ENCODE assay signal across 8 cellular contexts in the genomic region with DNA sequence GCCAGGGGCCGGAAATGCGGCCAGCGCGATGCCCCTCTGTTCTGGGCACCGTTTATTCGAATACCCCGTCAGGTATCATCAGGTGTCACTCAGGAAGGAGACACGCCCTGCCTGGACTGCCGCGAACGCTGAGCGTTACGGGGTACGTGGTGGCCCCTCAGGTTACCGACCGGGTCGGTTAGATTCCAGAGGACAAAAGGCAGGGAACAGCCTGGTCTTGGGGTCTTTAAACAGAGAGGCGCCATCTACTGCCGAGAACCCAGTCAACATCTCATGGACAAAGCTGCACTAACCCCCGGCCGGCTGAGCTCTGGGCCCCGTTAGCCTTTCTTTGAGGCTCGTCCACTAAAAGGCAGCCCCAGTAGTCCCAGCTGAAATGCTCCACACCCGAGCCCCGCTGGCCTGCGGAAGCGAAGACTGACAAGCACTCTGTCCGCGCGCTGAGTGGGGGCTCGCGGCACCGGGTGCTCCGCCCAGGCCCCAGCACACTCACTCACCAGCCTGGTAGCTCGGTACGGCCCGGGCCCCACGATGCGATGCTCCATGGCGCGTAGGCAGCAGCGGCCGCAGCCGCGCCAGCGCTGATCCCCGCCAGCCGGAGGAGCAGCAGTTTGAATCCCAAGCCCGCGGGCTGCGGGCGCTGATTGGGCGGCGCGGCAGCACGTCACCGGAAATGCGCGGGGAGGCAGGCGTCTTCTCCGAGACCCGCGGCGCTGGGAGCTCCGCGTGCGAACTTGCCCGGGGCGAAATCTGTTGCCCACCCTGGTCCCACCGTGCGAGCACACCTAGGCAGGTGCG. TPM values are rescaled to one million over a fixed set of nuclear protein-coding genes. Genes with fewer than 3 reads are reported as not detected.
DNase-seq lines count a peak whose midpoint lies in the region; ATAC-seq and TF ChIP-seq lines count a peak whose summit lies in the region.

A gene with protein sequence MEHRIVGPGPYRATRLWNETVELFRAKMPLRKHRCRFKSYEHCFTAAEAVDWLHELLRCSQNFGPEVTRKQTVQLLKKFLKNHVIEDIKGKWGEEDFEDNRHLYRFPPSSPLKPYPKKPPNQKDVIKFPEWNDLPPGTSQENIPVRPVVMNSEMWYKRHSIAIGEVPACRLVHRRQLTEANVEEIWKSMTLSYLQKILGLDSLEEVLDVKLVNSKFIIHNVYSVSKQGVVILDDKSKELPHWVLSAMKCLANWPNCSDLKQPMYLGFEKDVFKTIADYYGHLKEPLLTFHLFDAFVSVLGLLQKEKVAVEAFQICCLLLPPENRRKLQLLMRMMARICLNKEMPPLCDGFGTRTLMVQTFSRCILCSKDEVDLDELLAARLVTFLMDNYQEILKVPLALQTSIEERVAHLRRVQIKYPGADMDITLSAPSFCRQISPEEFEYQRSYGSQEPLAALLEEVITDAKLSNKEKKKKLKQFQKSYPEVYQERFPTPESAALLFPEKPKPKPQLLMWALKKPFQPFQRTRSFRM (minus strand): TSS at position 618 of the 798 bp plus-strand sequence. CDS start 73 bp downstream, at position 545.

- TF ChIP-seq RAD21 in IMR-90 (IDR thresholded peaks at IDR 0.05; ENCODE audit: low read length): peak; percentile 23; the same call in 1 of the 2 replicates

- peak within 1 kb of the TSS; percentile 85 for H3K14ac ChIP-seq in IMR-90 (replicated peaks; ENCODE audit: low read depth, low read length)

- H2AFZ ChIP-seq in IMR-90 (replicated peaks; ENCODE audit: low read length, poor library complexity): peak within 1 kb of the TSS; percentile 98

- H3K27me3 ChIP-seq in IMR-90 (ENCODE audit: control insufficient read depth, insufficient read depth, low read length) (peaks cover 4% of the 10 kb centered on the region; the same call in 1 of the 2 replicates), mucosa of rectum (ENCODE audit: control insufficient read depth in 2 of 2, insufficient read depth in 2 of 2, low read length in 2 of 2) (no peaks in the 10 kb centered on the region)

- peak within 1 kb of the TSS; percentile 27 for H4K5ac ChIP-seq in IMR-90 (ENCODE audit: low read depth, low read length)

- peak within 1 kb of the TSS; percentile 80 for H2BK120ac ChIP-seq in IMR-90 (ENCODE audit: low read depth, low read length)

- BruUV-seq in IMR-90 (replicated peaks; lab: Mats Ljungman, UMichigan): no TSS peak

- peak within 1 kb of the TSS; percentile 95 to 98; a peak in 3 of 4 replicates for H4K8ac ChIP-seq in IMR-90 (ENCODE audit: low read depth in 2 of 2, low read length in 2 of 2)

- H3K27ac ChIP-seq in IMR-90 (ENCODE audit: insufficient read depth, low read length) (peak within 1 kb of the TSS; percentile 79), epithelial cell of prostate (peak within 1 kb of the TSS; percentile 77), mucosa of rectum (ENCODE audit: low read depth in 2 of 2, low read length in 2 of 2) (peak within 1 kb of the TSS; percentile 48 to 71)

- H3K9me3 ChIP-seq in IMR-90 (ENCODE audit: control insufficient read depth, insufficient read depth, low read length) (no peaks in the 10 kb centered on the region), mucosa of rectum (ENCODE audit: control insufficient read depth in 2 of 2, low read length in 2 of 2) (no peaks in the 10 kb centered on the region)

- no peak within 1 kb of the TSS for H2AK5ac ChIP-seq in IMR-90 (ENCODE audit: low read depth, low read length)

- POLR2A ChIA-PET in IMR-90 (lab: Charles Lee; ENCODE audit: unreplicated experiment): interaction anchor here (0.6 kb wide), 1 partner anchor 21 kb away, joined by 3 read pairs; no protein-coding TSS in a partner anchor

- DNase-seq in DMS53 (lab: John Stamatoyannopoulos, UW): peak; percentile 95
- DNase-seq in IMR-90: peak; percentile 88
- DNase-seq in OCI-M1 (lab: John Stamatoyannopoulos, UW): peak; percentile 94
- peak; percentile 83 for DNase-seq in activated T-cell treated with anti-CD3 and anti-CD28 coated beads for 24 hours (ENCODE audit: low read depth)
- no peak for DNase-seq in epithelial cell of prostate (ENCODE audit: low read depth, low spot score)
- DNase-seq in stimulated activated CD8-positive, alpha-beta memory T cell treated with anti-CD3 and anti-CD28 coated beads, Interleukin-4, amount 100 ng/mL, for 4 hours (ENCODE audit: low read depth in 2 of 2, low spot score in 1 of 2): peak; percentile 67 to 69

- ATAC-seq in GM21529 (IDR thresholded peaks at IDR 0.05; ENCODE audit: unreplicated experiment): peak; percentile 94
- peak; percentile 97 for ATAC-seq in IMR-90 (ENCODE audit: low read depth)

- WGBS in IMR-90 (ENCODE audit: extremely low coverage in 2 of 2, insufficient read length in 1 of 2), 2 experiments: 0% methylated on average over 49 of the region's 72 CpGs; no CpG with 5 or more reads in 1 of the 2 experiments

- H2AK9ac ChIP-seq in IMR-90 (replicated peaks; ENCODE audit: low read depth, low read length, poor library complexity): peak within 1 kb of the TSS; percentile 10

- H3K4me2 ChIP-seq in IMR-90 (ENCODE audit: low read depth, low read length): peak within 1 kb of the TSS; percentile 90

- intact Hi-C loops in IMR-90 (cut with micrococcal nuclease): loop anchor here (5.0 to 10.0 kb wide), 2 partner anchors 145 to 248 kb away; a partner anchor contains a TSS

- peaks cover 11 to 21% of the 10 kb centered on the region in 2 experiments for H3K79me1 ChIP-seq in IMR-90 (ENCODE audit: low read depth in 1 of 2, low read length in 2 of 2)

- H3K4me3 ChIP-seq in IMR-90 (ENCODE audit: insufficient read depth, low read depth, low read length): peak within 1 kb of the TSS; percentile 87
- H3K4me3 ChIP-seq in mucosa of rectum (ENCODE audit: low read length in 2 of 2): peak within 1 kb of the TSS; percentile 89 to 96

- peak; percentile 46 for TF ChIP-seq CTCF in IMR-90 (conservative IDR thresholded peaks at IDR 0.05; ENCODE audit: low read depth, low read length)

- H2BK5ac ChIP-seq in IMR-90 (ENCODE audit: low read depth, low read length, poor library complexity, severe bottlenecking): peak within 1 kb of the TSS; percentile 72

- peak within 1 kb of the TSS; percentile 67 for H3K4ac ChIP-seq in IMR-90 (ENCODE audit: low read depth, low read length)

- peak within 1 kb of the TSS; percentile 71 for H3K18ac ChIP-seq in IMR-90 (ENCODE audit: low read depth, low read length)

- H3K4me1 ChIP-seq in IMR-90 (ENCODE audit: control insufficient read depth, insufficient read depth, low read length): no peaks in the 10 kb centered on the region
- peaks cover 8 to 11% of the 10 kb centered on the region in 2 donors for H3K4me1 ChIP-seq in mucosa of rectum (ENCODE audit: control insufficient read depth in 2 of 2, insufficient read depth in 2 of 2, low read length in 2 of 2)

- H4K20me1 ChIP-seq in IMR-90 (ENCODE audit: insufficient read depth, low read length): no peaks in the 10 kb centered on the region

- dilution Hi-C loops in IMR-90 (cut with HindIII; ENCODE audit: low sequenced_read_pairs, unreplicated experiment): no loop called here

- peak; percentile 68 for TF ChIP-seq POLR2A in IMR-90 (IDR thresholded peaks at IDR 0.05; ENCODE audit: low read depth, low read length)

- CTCF ChIA-PET in IMR-90 (lab: Yijun Ruan, JAX): interaction anchor here (0.8 to 2.2 kb wide), 8 partner anchors 12 to 1223 kb away, joined by 3 to 10 read pairs (median 4); no protein-coding TSS in a partner anchor

- H4K91ac ChIP-seq in IMR-90 (ENCODE audit: insufficient read depth, low read depth, low read length): peak within 1 kb of the TSS; percentile 76; the same call in 1 of the 2 replicates

- no peaks in the 10 kb centered on the region for H3K36me3 ChIP-seq in IMR-90 (ENCODE audit: control insufficient read depth, insufficient read depth, low read length)
- no peaks in the 10 kb centered on the region for H3K36me3 ChIP-seq in mucosa of rectum (ENCODE audit: control insufficient read depth in 2 of 2, insufficient read depth in 2 of 2, low read length in 2 of 2)

- peak within 1 kb of the TSS; percentile 66 for H3K56ac ChIP-seq in IMR-90 (ENCODE audit: extremely low read depth, insufficient read depth, low read length)

- H3K9ac ChIP-seq in IMR-90 (ENCODE audit: low read depth, low read length) (peak within 1 kb of the TSS; percentile 89), mucosa of rectum (ENCODE audit: low read depth in 1 of 2, low read length in 2 of 2) (peak within 1 kb of the TSS; percentile 86 to 89)

- in situ Hi-C loops in IMR-90 (cut with MboI; ENCODE audit: low sequenced_read_pairs): loop anchor here (10.0 to 25.0 kb wide), 3 partner anchors 245 to 613 kb away; a partner anchor contains a TSS

- peak within 1 kb of the TSS; percentile 69 for H3K23ac ChIP-seq in IMR-90 (ENCODE audit: low read depth, low read length)

- H2BK15ac ChIP-seq in IMR-90 (ENCODE audit: low read depth, low read length): no peak within 1 kb of the TSS

- peaks cover 3% of the 10 kb centered on the region; the same call in 1 of the 2 replicates for H3K9me1 ChIP-seq in IMR-90 (ENCODE audit: insufficient read depth, low read length)

- H2BK20ac ChIP-seq in IMR-90 (ENCODE audit: low read depth, low read length): no peak within 1 kb of the TSS

TF ChIP-seq in IMR-90, 13 proteins besides CTCF, POLR2A, EP300 and RAD21 (continues in another document):
- TF ChIP-seq MAZ (IDR thresholded peaks at IDR 0.05; ENCODE audit: borderline replicate concordance, low read depth, low read length) (peak; percentile 71), RFX5 (IDR thresholded peaks at IDR 0.05; ENCODE audit: low read depth, low read length) (no peak), CHD1 (IDR thresholded peaks at IDR 0.05; ENCODE audit: low read depth, low read length) (no peak), SMC3 (IDR thresholded peaks at IDR 0.05; ENCODE audit: low read depth, low read length) (no peak), MXI1 (IDR thresholded peaks at IDR 0.05; ENCODE audit: borderline replicate concordance, low read depth, low read length) (peak; percentile 79), FOS (IDR thresholded peaks at IDR 0.05; ENCODE audit: low read depth, low read length) (0 out of 2 replicates have a peak, but pooled peaks have one; percentile 15), BHLHE40 (IDR thresholded peaks at IDR 0.05; ENCODE audit: low read depth, low read length) (no peak), CEBPB (IDR thresholded peaks at IDR 0.05; ENCODE audit: low read depth, low read length) (no peak), MAFK (IDR thresholded peaks at IDR 0.05; ENCODE audit: low read depth, low read length) (no peak)

RNA-seq across cellular contexts. Expression of the gene that starts here (rescaled TPM):
- 9.3 and 10.0 TPM in 2 replicates for total RNA-seq in IMR-90 (2012; rRNA removed)
- 4.4 and 4.6 TPM in 2 replicates for polyA plus RNA-seq in IMR-90 (2012; rRNA removed)
- 0.89 and 1.3 TPM in 2 replicates for polyA plus RNA-seq in IMR-90 (2012; cell fraction: cytosol; rRNA removed)
- 0.86 and 2.4 TPM in 2 replicates for polyA plus RNA-seq in IMR-90 (2012; cell fraction: nucleus; rRNA removed; ENCODE audit: low replicate concordance)
